Comparison of ENCODE assay signal across 10 cellular contexts in genomic region chr2:217316743-217317142, GRCh38.
A peak's percentile ranks its signal among the peaks of the same experiment; 100 is the strongest.
DNase-seq lines count a peak whose midpoint lies in the region; ATAC-seq and TF ChIP-seq lines count a peak whose summit lies in the region.
"Had no signal": no experiment of that assay in that cellular context is flagged by ENCODE, and none has a peak within 500 bp of the region (broad histone marks: within the 10 kb centered on the region; RNA-seq: fewer than 3 reads in every experiment).

No MANE protein-coding gene starts in this region.

- H3K36me3 Mint-ChIP-seq in activated B cell treated with CpG ODN at 0.5 μM for 24 hours (ENCODE audit: low read depth): no peaks in the 10 kb centered on the region
- H3K36me3 Mint-ChIP-seq in mesothelial cell of epicardium: peaks cover 29% of the 10 kb centered on the region

- POLR2A ChIA-PET in activated B cell treated with CpG ODN at 0.5 μM for 24 hours (lab: Charles Lee): no interaction called here

- H3K4me3 ChIP-seq in AG10803 (ENCODE audit: low read length) (no peak overlapping the region), lower leg skin (ENCODE audit: low read depth, poor library complexity, severe bottlenecking) (no peak overlapping the region)
- H3K4me3 ChIP-seq: mucosa of descending colon had no signal

- WGBS in lower leg skin, 2 donors: 58 to 63% methylated on average over 1 of the region's 1 CpG

- CTCF ChIA-PET in activated B cell treated with CpG ODN at 0.5 μM for 24 hours (lab: Charles Lee): no interaction called here

- DNase-seq in AG10803 (ENCODE audit: low read depth) (peak; percentile 55), activated B cell treated with CpG ODN at 0.5 μM for 24 hours (no peak), lower leg skin (ENCODE audit: low spot score in 2 of 2) (no peak), mesothelial cell of epicardium (ENCODE audit: low spot score in 2 of 2, unreplicated experiment in 2 of 2) (no peak)
- DNase-seq in stimulated activated naive CD4-positive, alpha-beta T cell (lab: John Stamatoyannopoulos, UW): no peak
- DNase-seq: BE2C, mucosa of descending colon had no signal

- H3K27me3 Mint-ChIP-seq in activated B cell treated with CpG ODN at 0.5 μM for 24 hours (peaks cover 52% of the 10 kb centered on the region), mesothelial cell of epicardium (ENCODE audit: low read depth) (no peaks in the 10 kb centered on the region)

- H3K4me1 Mint-ChIP-seq in activated B cell treated with CpG ODN at 0.5 μM for 24 hours (peaks cover 17% of the 10 kb centered on the region), mesothelial cell of epicardium (peaks cover 15% of the 10 kb centered on the region)

- H3K4me3 Mint-ChIP-seq in activated B cell treated with CpG ODN at 0.5 μM for 24 hours (no peak overlapping the region), mesothelial cell of epicardium (no peak overlapping the region)

- ATAC-seq in GM19468 (IDR thresholded peaks at IDR 0.05; ENCODE audit: extremely low read depth, unreplicated experiment): peak; percentile 78
- ATAC-seq in HG03571 (IDR thresholded peaks at IDR 0.05; ENCODE audit: unreplicated experiment): peak; percentile 92
- ATAC-seq in activated B cell treated with CpG ODN at 0.5 μM for 24 hours (ENCODE audit: low read depth): peak; percentile 90
- ATAC-seq in HG03045 (IDR thresholded peaks at IDR 0.05; ENCODE audit: unreplicated experiment): no peak
- ATAC-seq: mucosa of descending colon had no signal

- TF ChIP-seq CTCF in AG10803 (conservative IDR thresholded peaks at IDR 0.05; ENCODE audit: low read length) (no peak), activated B cell treated with CpG ODN at 0.5 μM for 24 hours (IDR thresholded peaks at IDR 0.05) (no peak), lower leg skin (IDR thresholded peaks at IDR 0.05) (no peak), mesothelial cell of epicardium (IDR thresholded peaks at IDR 0.05; ENCODE audit: unreplicated experiment) (no peak)

- intact Hi-C loops in activated B cell treated with CpG ODN at 0.5 μM for 24 hours (cut with micrococcal nuclease) (loop anchor here (2.0 kb wide), 1 partner anchor 94 kb away; no protein-coding TSS in a partner anchor), lower leg skin (cut with DNase I; ENCODE audit: low total_unique reads) (no loop called here)

- TF ChIP-seq POLR2A in lower leg skin (IDR thresholded peaks at IDR 0.05): no peak

- H3K27ac Mint-ChIP-seq in activated B cell treated with CpG ODN at 0.5 μM for 24 hours (no peak overlapping the region), mesothelial cell of epicardium (no peak overlapping the region)

- H3K9me3 Mint-ChIP-seq in activated B cell treated with CpG ODN at 0.5 μM for 24 hours (peaks cover 7% of the 10 kb centered on the region), mesothelial cell of epicardium (peaks cover 23% of the 10 kb centered on the region)
